17 cellular contexts compared by ENCODE assay signal in the genomic region with DNA sequence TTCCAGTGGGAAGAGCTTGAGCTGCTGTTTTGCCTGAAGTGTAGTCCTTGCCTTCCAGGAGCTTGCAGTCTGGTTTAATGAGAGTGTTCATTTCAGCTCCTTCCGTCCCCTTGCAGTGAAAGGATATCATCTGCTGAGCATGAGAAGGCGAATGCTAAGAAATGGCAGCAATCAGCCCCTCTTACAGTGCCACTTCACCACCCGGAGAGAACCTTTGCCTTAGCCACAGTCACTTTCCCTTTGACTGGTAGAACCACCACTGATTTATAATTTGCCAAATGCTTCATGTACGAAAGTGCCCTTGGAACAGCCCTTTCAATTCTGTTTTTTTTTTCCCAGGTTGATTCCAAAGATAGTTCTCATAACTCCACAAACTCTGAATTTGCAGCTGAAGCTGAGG. TPM values are rescaled to one million over a fixed set of nuclear protein-coding genes. Genes with fewer than 3 reads are reported as not detected.
"Had no signal": no experiment of that assay in that cellular context is flagged by ENCODE, and none has a peak within 500 bp of the region (broad histone marks: within the 10 kb centered on the region; RNA-seq: fewer than 3 reads in every experiment).

No MANE protein-coding gene starts in this region.

- H3K4me3 Mint-ChIP-seq: dendritic cell treated with granulocyte-macrophage colony-stimulating factor and Interleukin-4, amounts not matched to agents 40 ng/mL and 50 ng/mL, for 4 days; type B pancreatic cell had no signal

- DNase-seq: activated CD4-positive, alpha-beta T cell treated with anti-CD3 and anti-CD28 coated beads, Interleukin-2, amount 50 U/mL, for 4 hours; activated CD8-positive, alpha-beta memory T cell treated with anti-CD3 and anti-CD28 coated beads, Interleukin-2, amount 50 U/mL, for 48 hours; activated gamma-delta T cell; adrenal gland; central memory CD4-positive, alpha-beta T cell; erythroblast; kidney; left ventricle myocardium superior; mesendoderm; RPMI8226; SJCRH30; stimulated activated naive CD4-positive, alpha-beta T cell; T1000; WERI-Rb-1 had no signal

- ATAC-seq: left ventricle myocardium superior had no signal

- H3K27ac Mint-ChIP-seq: dendritic cell treated with granulocyte-macrophage colony-stimulating factor and Interleukin-4, amounts not matched to agents 40 ng/mL and 50 ng/mL, for 4 days; type B pancreatic cell had no signal

- H3K9me3 Mint-ChIP-seq: dendritic cell treated with granulocyte-macrophage colony-stimulating factor and Interleukin-4, amounts not matched to agents 40 ng/mL and 50 ng/mL, for 4 days; type B pancreatic cell had no signal

- H3K27me3 Mint-ChIP-seq: dendritic cell treated with granulocyte-macrophage colony-stimulating factor and Interleukin-4, amounts not matched to agents 40 ng/mL and 50 ng/mL, for 4 days; type B pancreatic cell had no signal

RNA-seq across cellular contexts. Expression of gene GHRL, which starts 32.9 kb away (rescaled TPM):
- total RNA-seq: left ventricle myocardium superior, SJCRH30, smooth muscle cell had no signal
